In the genomic region with DNA sequence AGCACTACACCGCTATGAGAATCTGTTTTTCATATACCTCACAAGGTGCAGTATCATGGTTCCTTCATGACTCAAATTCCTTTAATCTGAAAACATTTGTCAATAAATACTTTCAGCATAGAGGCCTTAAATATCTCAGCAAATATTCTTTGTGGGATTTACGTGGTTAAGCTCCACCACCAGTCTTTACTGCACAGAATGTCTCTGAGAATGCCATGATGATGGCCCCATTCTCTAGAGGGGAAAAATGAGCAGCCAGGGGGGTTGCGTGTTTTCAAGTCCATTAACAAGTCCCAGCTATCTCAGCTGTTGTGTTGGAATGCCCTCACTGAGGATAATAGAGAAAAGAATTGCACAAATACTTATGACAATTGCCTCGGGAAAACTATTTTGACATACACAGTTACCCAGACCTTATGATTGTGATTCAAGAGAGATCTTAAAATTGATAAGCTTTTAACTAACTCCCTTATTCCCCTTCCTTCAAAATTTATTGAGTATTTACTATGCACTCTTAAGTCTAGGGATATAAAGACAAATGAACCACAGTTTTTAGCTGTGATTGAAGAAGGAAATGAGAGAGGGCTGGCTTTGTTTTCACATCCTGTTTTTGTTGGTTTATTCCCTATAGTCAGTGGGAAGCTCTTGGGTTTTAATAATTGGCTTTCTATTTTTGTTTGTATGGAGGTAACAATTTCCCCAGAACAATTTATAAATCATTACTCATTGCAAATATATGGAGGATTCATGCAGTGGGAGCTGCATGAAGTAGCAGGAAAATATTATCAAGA, we compare ENCODE assay signal across 27 cellular contexts.
"Had no signal": no experiment of that assay in that cellular context is flagged by ENCODE, and none has a peak within 500 bp of the region (broad histone marks: within the 10 kb centered on the region; RNA-seq: fewer than 3 reads in every experiment).

No MANE protein-coding gene starts in this region.

- H3K27me3 Mint-ChIP-seq: activated naive CD8-positive, alpha-beta T cell treated with anti-CD3 and anti-CD28 coated beads for 36 hours; naive B cell had no signal

- H3K4me3 Mint-ChIP-seq: activated naive CD4-positive, alpha-beta T cell treated with anti-CD3 and anti-CD28 coated beads for 36 hours; activated naive CD8-positive, alpha-beta T cell treated with anti-CD3 and anti-CD28 coated beads for 36 hours; activated T-cell treated with anti-CD3 and anti-CD28 coated beads, Interleukin-2, amount 50 U/mL, for 72 hours; naive B cell; nephron progenitor cell; T-helper 1 cell treated with Interleukin-12 subunit alpha and Interleukin-12 subunit beta and Interleukin-4 antibody, amounts not matched to agents 30 μg/mL and 1 μg/mL, for 36 hours had no signal

- H3K27ac Mint-ChIP-seq: activated naive CD4-positive, alpha-beta T cell treated with anti-CD3 and anti-CD28 coated beads for 36 hours; activated naive CD8-positive, alpha-beta T cell treated with anti-CD3 and anti-CD28 coated beads for 36 hours; activated T-cell treated with anti-CD3 and anti-CD28 coated beads, Interleukin-2, amount 50 U/mL, for 72 hours; naive B cell; nephron progenitor cell; T-helper 1 cell treated with Interleukin-12 subunit alpha and Interleukin-12 subunit beta and Interleukin-4 antibody, amounts not matched to agents 30 μg/mL and 1 μg/mL, for 36 hours had no signal

- H3K4me3 ChIP-seq: adrenal gland, body of pancreas, cardiac muscle cell, colonic mucosa, left ventricle myocardium inferior, pancreas, psoas muscle, spleen, testis, transverse colon had no signal

- H3K4me1 ChIP-seq: adrenal gland, body of pancreas, colonic mucosa, left ventricle myocardium inferior, pancreas, psoas muscle, spleen, testis, transverse colon had no signal

- ATAC-seq: activated T-cell treated with anti-CD3 and anti-CD28 coated beads, Interleukin-2, amount 50 U/mL, for 72 hours; body of pancreas; psoas muscle; stimulated activated naive CD8-positive, alpha-beta T cell treated with anti-CD3 and anti-CD28 coated beads, Interleukin-15, Interleukin-2, amounts not matched to agents 100 U/mL and 50 U/mL, for 24 hours had no signal

- H3K9me3 Mint-ChIP-seq: activated naive CD4-positive, alpha-beta T cell treated with anti-CD3 and anti-CD28 coated beads for 36 hours; nephron progenitor cell; T-helper 1 cell treated with Interleukin-12 subunit alpha and Interleukin-12 subunit beta and Interleukin-4 antibody, amounts not matched to agents 30 μg/mL and 1 μg/mL, for 36 hours had no signal

- H3K9me3 ChIP-seq: adrenal gland, body of pancreas, colonic mucosa, left ventricle myocardium inferior, pancreas, psoas muscle, spleen, testis, transverse colon had no signal

- H3K4me1 Mint-ChIP-seq: activated naive CD8-positive, alpha-beta T cell treated with anti-CD3 and anti-CD28 coated beads for 36 hours; naive B cell; nephron progenitor cell had no signal

- DNase-seq: activated CD4-positive, alpha-beta T cell treated with anti-CD3 and anti-CD28 coated beads for 4 hours; activated CD4-positive, alpha-beta T cell treated with anti-CD3 and anti-CD28 coated beads, Interleukin-2, amount 50 U/mL, for 4 hours; activated effector memory CD4-positive, alpha-beta T cell treated with anti-CD3 and anti-CD28 coated beads, Interleukin-2, amount 50 U/mL, for 16 hours; activated naive CD4-positive, alpha-beta T cell treated with anti-CD3 and anti-CD28 coated beads for 36 hours; activated naive CD8-positive, alpha-beta T cell treated with anti-CD3 and anti-CD28 coated beads for 36 hours; activated T-cell treated with anti-CD3 and anti-CD28 coated beads for 4 hours; activated T-cell treated with anti-CD3 and anti-CD28 coated beads, Interleukin-2, amount 50 U/mL, for 72 hours; aorta; body of pancreas; cerebellar nuclear complex; colonic mucosa; effector CD8-positive, alpha-beta T cell; left ventricle myocardium inferior; naive B cell; nephron progenitor cell; pancreas; psoas muscle; spleen; stimulated activated CD4-positive, alpha-beta T cell treated with anti-CD3 and anti-CD28 coated beads, Interleukin-2, amount 100 ng/mL, for 48 hours; stimulated activated naive CD8-positive, alpha-beta T cell treated with anti-CD3 and anti-CD28 coated beads, Interleukin-15, Interleukin-2, amounts not matched to agents 100 U/mL and 50 U/mL, for 24 hours; T-helper 9 cell; testis; transverse colon had no signal

- H3K36me3 Mint-ChIP-seq: activated naive CD8-positive, alpha-beta T cell treated with anti-CD3 and anti-CD28 coated beads for 36 hours; naive B cell had no signal

- H3K36me3 ChIP-seq: adrenal gland, cardiac muscle cell, colonic mucosa, left ventricle myocardium inferior, pancreas, spleen, transverse colon had no signal

- H3K27ac ChIP-seq: adrenal gland, body of pancreas, cardiac muscle cell, colonic mucosa, left ventricle myocardium inferior, pancreas, psoas muscle, spleen, testis, transverse colon, VCaP had no signal

- H3K27me3 ChIP-seq: adrenal gland, body of pancreas, cardiac muscle cell, colonic mucosa, pancreas, spleen, testis, transverse colon had no signal
